In the genomic region with DNA sequence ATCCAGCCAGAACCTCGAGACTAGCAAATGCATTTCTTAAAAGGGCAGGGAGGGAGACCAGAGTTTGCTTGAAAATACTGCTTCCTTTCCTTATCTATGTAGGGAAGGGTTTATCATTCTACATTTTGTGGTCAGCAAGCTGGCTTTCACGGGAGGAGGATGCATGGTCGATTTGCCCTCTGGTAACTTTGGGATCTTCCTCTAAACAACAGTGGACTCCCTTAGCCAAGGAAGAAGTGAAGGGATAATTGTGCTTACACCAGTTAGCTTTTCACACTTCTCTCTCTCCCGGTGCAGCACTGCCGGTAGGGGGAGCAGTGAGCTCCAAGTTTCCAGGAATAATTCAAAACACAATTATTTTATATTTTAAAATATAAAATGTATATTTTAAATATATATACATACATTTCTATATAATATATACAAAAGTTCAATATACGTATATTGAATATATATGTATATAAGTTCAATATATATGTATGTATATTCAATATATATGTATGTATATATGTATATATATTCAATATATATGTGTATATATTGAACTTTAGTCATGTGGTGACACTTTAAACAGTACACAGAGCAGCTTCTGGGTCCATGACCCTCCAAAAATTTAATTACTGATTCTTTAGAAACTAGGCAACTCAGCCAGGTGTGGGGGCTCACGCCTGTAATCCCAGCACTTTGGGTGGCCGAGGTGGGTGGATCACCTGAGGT, we compare ENCODE assay signal across 8 cellular contexts. TPM values are rescaled to one million over a fixed set of nuclear protein-coding genes. Genes with fewer than 3 reads are reported as not detected.
A peak's percentile ranks its signal among the peaks of the same experiment; 100 is the strongest.
DNase-seq lines count a peak whose midpoint lies in the region; TF ChIP-seq lines count a peak whose summit lies in the region.

No MANE protein-coding gene starts in this region.

- H3K9me3 Mint-ChIP-seq in Calu3 (ENCODE audit: low read depth, unreplicated experiment) = no peaks in the 10 kb centered on the region
- no peaks in the 10 kb centered on the region for H3K9me3 Mint-ChIP-seq in dendritic cell treated with granulocyte-macrophage colony-stimulating factor and Interleukin-4, amounts not matched to agents 40 ng/mL and 50 ng/mL, for 4 days

- BruUV-seq in Calu3 (replicated peaks; lab: Mats Ljungman, UMichigan) = no TSS peak

- no peaks in the 10 kb centered on the region for H3K9me3 ChIP-seq in MG63

- no peak overlapping the region for H3K4me3 ChIP-seq in MG63

- H3K4me3 Mint-ChIP-seq in Calu3 (ENCODE audit: low read depth, unreplicated experiment) = peak overlapping the region; percentile 69
- H3K4me3 Mint-ChIP-seq in dendritic cell treated with granulocyte-macrophage colony-stimulating factor and Interleukin-4, amounts not matched to agents 40 ng/mL and 50 ng/mL, for 4 days = peak overlapping the region; percentile 83

- CTCF ChIA-PET in Calu3 (lab: Charles Lee) = interaction anchor here (0.6 to 1.5 kb wide), 7 partner anchors 11 to 282 kb away, joined by 3 to 16 read pairs (median 3); no protein-coding TSS in a partner anchor

- DNase-seq in Calu3 = peak; percentile 73
- DNase-seq in Kasumi-1 (lab: John Stamatoyannopoulos, UW) = peak; percentile 63 to 71
- peak; percentile 32 to 53 for DNase-seq in activated CD4-positive, alpha-beta T cell treated with anti-CD3 and anti-CD28 coated beads for 4 hours
- peak; percentile 82 for DNase-seq in left kidney (ENCODE audit: low read depth, low spot score)
- DNase-seq in stimulated activated CD4-positive, alpha-beta T cell treated with anti-CD3 and anti-CD28 coated beads, Interleukin-1b, Interleukin-23, amount 100 ng/mL, for 4 hours (ENCODE audit: low read depth in 2 of 2) = peak; percentile 37 to 52
- no peak for DNase-seq in NCI-H524 treated with DMSO at 0.1 percent for 48 hours (lab: John Stamatoyannopoulos, UW)
- no peak for DNase-seq in MG63

- H3K4me1 Mint-ChIP-seq in Calu3 (ENCODE audit: low read depth, unreplicated experiment) = peaks cover 17% of the 10 kb centered on the region
- peaks cover 31% of the 10 kb centered on the region for H3K4me1 Mint-ChIP-seq in dendritic cell treated with granulocyte-macrophage colony-stimulating factor and Interleukin-4, amounts not matched to agents 40 ng/mL and 50 ng/mL, for 4 days (ENCODE audit: low read depth)

- H3K27ac Mint-ChIP-seq in Calu3 (ENCODE audit: unreplicated experiment) = peak overlapping the region; percentile 50
- H3K27ac Mint-ChIP-seq in dendritic cell treated with granulocyte-macrophage colony-stimulating factor and Interleukin-4, amounts not matched to agents 40 ng/mL and 50 ng/mL, for 4 days = peak overlapping the region; percentile 87

- TF ChIP-seq CTCF in Calu3 (IDR thresholded peaks at IDR 0.05; ENCODE audit: unreplicated experiment) = peak; percentile 70

- peaks cover 17% of the 10 kb centered on the region for H3K36me3 ChIP-seq in MG63

- H3K27me3 Mint-ChIP-seq in Calu3 (ENCODE audit: unreplicated experiment) = no peaks in the 10 kb centered on the region
- H3K27me3 Mint-ChIP-seq in dendritic cell treated with granulocyte-macrophage colony-stimulating factor and Interleukin-4, amounts not matched to agents 40 ng/mL and 50 ng/mL, for 4 days = no peaks in the 10 kb centered on the region

- peaks cover 20% of the 10 kb centered on the region for H3K36me3 Mint-ChIP-seq in Calu3 (ENCODE audit: insufficient read depth, unreplicated experiment)
- H3K36me3 Mint-ChIP-seq in dendritic cell treated with granulocyte-macrophage colony-stimulating factor and Interleukin-4, amounts not matched to agents 40 ng/mL and 50 ng/mL, for 4 days (ENCODE audit: low read depth) = peaks cover 18% of the 10 kb centered on the region

- no peaks in the 10 kb centered on the region for H3K27me3 ChIP-seq in MG63

- intact Hi-C loops in Calu3 (cut with micrococcal nuclease; ENCODE audit: unreplicated experiment) = loop anchor here (2.0 kb wide), 1 partner anchor 273 kb away; no protein-coding TSS in a partner anchor
- intact Hi-C loops in dendritic cell treated with granulocyte-macrophage colony-stimulating factor and Interleukin-4, amounts not matched to agents 40 ng/mL and 50 ng/mL, for 4 days (cut with micrococcal nuclease) = loop anchor here (1.0 kb wide), 1 partner anchor 15 kb away; the partner anchor contains the start of gene UNG

RNA-seq across cellular contexts. Expression of gene ACACB, which starts 4.5 kb away (rescaled TPM):
- 6.2 and 6.8 TPM in 2 replicates for total RNA-seq in Calu3 (2022)
- 0.20 and 2.9 TPM in 2 replicates for total RNA-seq in MG63 (2014; rRNA removed; shearing (Covaris generic); ENCODE audit: low replicate concordance)

RNA-seq across cellular contexts. Expression of gene UNG, which starts 14.5 kb away (rescaled TPM):
- total RNA-seq in Calu3 (2022) = 77.7 and 79.2 TPM in 2 replicates
- total RNA-seq in MG63 (2014; rRNA removed; shearing (Covaris generic); ENCODE audit: low replicate concordance) = 67.5 and 80.9 TPM in 2 replicates

RNA-seq across cellular contexts. Expression of gene ALKBH2, which starts 18.7 kb away (rescaled TPM):
- total RNA-seq in Calu3 (2022) = 43.1 and 43.2 TPM in 2 replicates
- total RNA-seq in MG63 (2014; rRNA removed; shearing (Covaris generic); ENCODE audit: low replicate concordance) = 46.7 and 54.9 TPM in 2 replicates

RNA-seq across cellular contexts. Expression of gene USP30, which starts 59.6 kb away (rescaled TPM):
- total RNA-seq in Calu3 (2022) = 9.6 and 13.0 TPM in 2 replicates
- 6.1 and 18.8 TPM in 2 replicates for total RNA-seq in MG63 (2014; rRNA removed; shearing (Covaris generic); ENCODE audit: low replicate concordance)

Comparison
In these comparisons a context has a peak if more than half of its experiments do, and no peak if none do; other contexts are left out.
1. DNase-seq: peak in Calu3 (single experiment), Kasumi-1 (2 of 2), activated CD4-positive, alpha-beta T cell treated with anti-CD3 and anti-CD28 coated beads for 4 hours (2 of 2), left kidney (single experiment) and stimulated activated CD4-positive, alpha-beta T cell treated with anti-CD3 and anti-CD28 coated beads, Interleukin-1b, Interleukin-23, amount 100 ng/mL, for 4 hours (2 of 2); none in NCI-H524 treated with DMSO at 0.1 percent for 48 hours (single experiment) and MG63 (single experiment).